8 cellular contexts compared by ENCODE assay signal in genomic region chr1:9688599-9688998, GRCh38. TPM values are rescaled to one million over a fixed set of nuclear protein-coding genes. Genes with fewer than 3 reads are reported as not detected.
DNase-seq lines count a peak whose midpoint lies in the region; ATAC-seq and TF ChIP-seq lines count a peak whose summit lies in the region.

No MANE protein-coding gene starts in this region.

- peak overlapping the region in 2 of 3 donors; percentile 23 to 66 for H3K9ac ChIP-seq in skeletal muscle tissue (ENCODE audit: low read depth in 1 of 3, low read length in 3 of 3)

- H3K9me3 ChIP-seq in T-helper 17 cell (ENCODE audit: control insufficient read depth, low read length, poor library complexity, severe bottlenecking) (no peaks in the 10 kb centered on the region), gastroesophageal sphincter (no peaks in the 10 kb centered on the region), skeletal muscle tissue (ENCODE audit: control insufficient read depth in 3 of 3, low read length in 3 of 3) (no peaks in the 10 kb centered on the region)

- no peak for TF ChIP-seq EP300 in gastroesophageal sphincter (IDR thresholded peaks at IDR 0.05)

- peaks cover 0 to 7% of the 10 kb centered on the region in 2 donors for H3K36me3 ChIP-seq in gastroesophageal sphincter
- no peaks in the 10 kb centered on the region for H3K36me3 ChIP-seq in skeletal muscle tissue (ENCODE audit: control insufficient read depth in 3 of 3, insufficient read depth in 3 of 3, low read length in 3 of 3)

- H3K4me1 ChIP-seq in gastroesophageal sphincter, result peaks cover 0 to 42% (median 27%) of the 10 kb centered on the region in 3 donors
- peaks cover 25 to 31% (median 27%) of the 10 kb centered on the region in 3 donors for H3K4me1 ChIP-seq in skeletal muscle tissue (ENCODE audit: control insufficient read depth in 3 of 3, insufficient read depth in 3 of 3, low read length in 3 of 3)

- DNase-seq in T-helper 17 cell (no peak), Ammon's horn (ENCODE audit: low spot score) (no peak), cerebellar cortex (ENCODE audit: low spot score) (no peak), KG1 (lab: John Stamatoyannopoulos, UW) (no peak)

- H3K27ac Mint-ChIP-seq in T-helper 17 cell, result peak overlapping the region; percentile 34

- H3K27ac ChIP-seq in gastroesophageal sphincter, result peak overlapping the region in 1 of 4 donors; percentile 66
- no peak overlapping the region for H3K27ac ChIP-seq in skeletal muscle tissue (ENCODE audit: low read depth, low read length)

- H3K27me3 ChIP-seq in gastroesophageal sphincter (no peaks in the 10 kb centered on the region), skeletal muscle tissue (ENCODE audit: control insufficient read depth in 3 of 3, insufficient read depth in 3 of 3, low read length in 3 of 3) (peaks cover 4 to 30% (median 17%) of the 10 kb centered on the region in 3 donors)

- peak overlapping the region; percentile 83 for H3K4me3 Mint-ChIP-seq in T-helper 17 cell

- no peak for TF ChIP-seq CTCF in gastroesophageal sphincter (IDR thresholded peaks at IDR 0.05)

- no peak for TF ChIP-seq POLR2A in gastroesophageal sphincter (IDR thresholded peaks at IDR 0.05)

- WGBS in gastroesophageal sphincter (ENCODE audit: low coverage in 1 of 2), 2 donors, result 31 to 80% methylated on average over 6 to 9 of the region's 14 CpGs

- H3K4me3 ChIP-seq in gastroesophageal sphincter, result peak overlapping the region; percentile 43 to 92
- H3K4me3 ChIP-seq in skeletal muscle tissue (ENCODE audit: low read length in 3 of 3), result peak overlapping the region; percentile 60 to 77 (median 65)

- H3K36me3 Mint-ChIP-seq in T-helper 17 cell (ENCODE audit: low read depth), result no peaks in the 10 kb centered on the region

- peak; percentile 2 for ATAC-seq in GM21717 (IDR thresholded peaks at IDR 0.05; ENCODE audit: unreplicated experiment)
- ATAC-seq in T-helper 17 cell, result no peak
- no peak for ATAC-seq in gastroesophageal sphincter
- no peak for ATAC-seq in GM21619 (IDR thresholded peaks at IDR 0.05; ENCODE audit: unreplicated experiment)

- peaks cover 46% of the 10 kb centered on the region for H3K4me1 Mint-ChIP-seq in T-helper 17 cell

- no peaks in the 10 kb centered on the region for H3K27me3 Mint-ChIP-seq in T-helper 17 cell

RNA-seq across cellular contexts. Expression of gene PIK3CD, which starts 37.1 kb away (rescaled TPM):
- total RNA-seq in T-helper 17 cell, result 100 to 1,000 TPM; 177 to 204 TPM
- 10 to 100 TPM in 3 of 4 donors, 1 to 10 TPM in 1; 8.2 to 18.2 (median 15.4) TPM for total RNA-seq in gastroesophageal sphincter
- total RNA-seq in skeletal muscle tissue, result 4.2 TPM

Comparison
In these comparisons a context has a peak if more than half of its experiments do, and no peak if none do; other contexts are left out.
1. RNA of gene PIK3CD, which starts 37.1 kb away (total RNA-seq): 177 to 204 TPM in T-helper 17 cell; 8.2 to 18.2 TPM in gastroesophageal sphincter and 4.2 TPM in skeletal muscle tissue (single experiment); every median in the first group is over 4 times any median in the second.